10 cellular contexts compared by ENCODE assay signal in genomic region chr11:1568451-1568911, GRCh38. TPM values are rescaled to one million over a fixed set of nuclear protein-coding genes. Genes with fewer than 3 reads are reported as not detected.
A peak's percentile ranks its signal among the peaks of the same experiment; 100 is the strongest.
DNase-seq lines count a peak whose midpoint lies in the region; ATAC-seq lines count a peak whose summit lies in the region.
"Had no signal": no experiment of that assay in that cellular context is flagged by ENCODE, and none has a peak within 500 bp of the region (broad histone marks: within the 10 kb centered on the region; RNA-seq: fewer than 3 reads in every experiment).

No MANE protein-coding gene starts in this region.

- no peak overlapping the region for H2AFZ ChIP-seq in neuronal stem cell (ENCODE audit: low read length)

- peak overlapping the region; percentile 61 for H3K4me3 Mint-ChIP-seq in central memory CD8-positive, alpha-beta T cell

- WGBS in neuronal stem cell (ENCODE audit: extremely low coverage in 2 of 2, insufficient read length in 2 of 2, insufficient replicate concordance in 1 of 2), 2 donors: no CpG with 5 or more reads among the region's 13 CpGs

- H3K18ac ChIP-seq in neuronal stem cell (ENCODE audit: low read length): peak overlapping the region; percentile 85

- H3K79me1 ChIP-seq in neuronal stem cell (ENCODE audit: low read depth, low read length): peaks cover 7% of the 10 kb centered on the region

- ATAC-seq in central memory CD8-positive, alpha-beta T cell (replicated peaks; ENCODE audit: extremely low read depth, poor library complexity, severe bottlenecking): peak; percentile 64
- ATAC-seq in GM19455 (IDR thresholded peaks at IDR 0.05; ENCODE audit: unreplicated experiment): no peak
- ATAC-seq in HG03139 (IDR thresholded peaks at IDR 0.05; ENCODE audit: unreplicated experiment): no peak

- H2AK5ac ChIP-seq in neuronal stem cell (ENCODE audit: low read depth, low read length): peak overlapping the region; percentile 76

- no peaks in the 10 kb centered on the region for H3K9me3 Mint-ChIP-seq in central memory CD8-positive, alpha-beta T cell

- peak overlapping the region; percentile 92 for H3K27ac Mint-ChIP-seq in central memory CD8-positive, alpha-beta T cell (ENCODE audit: low read depth)

- H3K27me3 ChIP-seq in neuronal stem cell (ENCODE audit: control insufficient read depth in 3 of 3, insufficient read depth in 3 of 3, low read depth in 1 of 3, low read length in 3 of 3): peaks cover 10 to 65% (median 22%) of the 10 kb centered on the region in 3 experiments

- H4K91ac ChIP-seq in neuronal stem cell (ENCODE audit: low read depth, low read length, poor library complexity): no peak overlapping the region

- H3K4me3 ChIP-seq in neuronal stem cell (ENCODE audit: low read length in 2 of 2): no peak overlapping the region

- no peak overlapping the region for H3K4ac ChIP-seq in neuronal stem cell (ENCODE audit: low read length)

- no peak overlapping the region for H3K27ac ChIP-seq in neuronal stem cell (replicated peaks; ENCODE audit: low read length)

- H3K9ac ChIP-seq in neuronal stem cell (ENCODE audit: low read depth, low read length, poor library complexity): no peak overlapping the region

- H3K9me3 ChIP-seq in neuronal stem cell (replicated peaks in 1 of 2; ENCODE audit: control insufficient read depth in 2 of 2, insufficient read depth in 1 of 2, low read depth in 1 of 2, low read length in 2 of 2): peaks cover 0 to 3% of the 10 kb centered on the region in 2 donors

- H2BK120ac ChIP-seq in neuronal stem cell (ENCODE audit: low read depth, low read length): no peak overlapping the region

- peak; percentile 6 for DNase-seq in DMS79 treated with DMSO at 0.1 percent for 48 hours (lab: John Stamatoyannopoulos, UW)
- DNase-seq in DMS79 (lab: John Stamatoyannopoulos, UW): no peak
- peak; percentile 39 for DNase-seq in NCI-H128 (lab: John Stamatoyannopoulos, UW; ENCODE audit: unreplicated experiment)
- peak; percentile 56 to 89 for DNase-seq in central memory CD8-positive, alpha-beta T cell (ENCODE audit: low spot score in 2 of 2)
- no peak for DNase-seq in neuronal stem cell (ENCODE audit: low spot score)
- no peak for DNase-seq in NCI-H2029 (lab: John Stamatoyannopoulos, UW)
- DNase-seq: dermis blood vessel endothelial cell, NCI-H1930 had no signal

- H3K4me1 Mint-ChIP-seq in central memory CD8-positive, alpha-beta T cell: peaks cover 34% of the 10 kb centered on the region

- H3K27me3 Mint-ChIP-seq in central memory CD8-positive, alpha-beta T cell: no peaks in the 10 kb centered on the region

- peak overlapping the region; percentile 11 for H2BK5ac ChIP-seq in neuronal stem cell (ENCODE audit: low read length)

- H3K36me3 Mint-ChIP-seq in central memory CD8-positive, alpha-beta T cell (ENCODE audit: insufficient read depth): peaks cover 60% of the 10 kb centered on the region

- H3K14ac ChIP-seq in neuronal stem cell (ENCODE audit: low read length): no peak overlapping the region

- H3K36me3 ChIP-seq in neuronal stem cell (replicated peaks in 1 of 2; ENCODE audit: control insufficient read depth in 2 of 2, insufficient read depth in 2 of 2, low read length in 2 of 2): peaks cover 0 to 2% of the 10 kb centered on the region in 2 donors

- H2BK12ac ChIP-seq in neuronal stem cell (ENCODE audit: low read length): no peak overlapping the region

- H2BK15ac ChIP-seq in neuronal stem cell (ENCODE audit: low read length): no peak overlapping the region

- no peak overlapping the region for H4K8ac ChIP-seq in neuronal stem cell (ENCODE audit: low read depth, low read length)

- H3K23ac ChIP-seq in neuronal stem cell (ENCODE audit: low read depth, low read length, poor library complexity): peak overlapping the region; percentile 0

- H3K4me1 ChIP-seq in neuronal stem cell (ENCODE audit: control insufficient read depth in 2 of 2, insufficient read depth in 1 of 2, low read depth in 1 of 2, low read length in 2 of 2): peaks cover 21 to 28% of the 10 kb centered on the region in 2 donors

- H3K4me2 ChIP-seq in neuronal stem cell (ENCODE audit: insufficient read depth, low read length, poor library complexity, severe bottlenecking): no peak overlapping the region

RNA-seq across cellular contexts. Expression of gene DUSP8, which starts 3.6 kb away (rescaled TPM):
- polyA plus RNA-seq in neuronal stem cell (2013, experiment 1 of 2): 5.8 TPM
- 6.1 TPM for polyA plus RNA-seq in neuronal stem cell (2013, experiment 2 of 2)

RNA-seq across cellular contexts. Expression of gene KRTAP5-1, which starts 16.6 kb away (rescaled TPM):
- not detected for polyA plus RNA-seq in neuronal stem cell (2013, experiment 1 of 2)
- polyA plus RNA-seq in neuronal stem cell (2013, experiment 2 of 2): not detected

RNA-seq across cellular contexts. Expression of gene KRTAP5-2, which starts 29.6 kb away (rescaled TPM):
- not detected for polyA plus RNA-seq in neuronal stem cell (2013, experiment 1 of 2)
- not detected for polyA plus RNA-seq in neuronal stem cell (2013, experiment 2 of 2)

RNA-seq across cellular contexts. Expression of gene KRTAP5-3, which starts 39.8 kb away (rescaled TPM):
- not detected for polyA plus RNA-seq in neuronal stem cell (2013, experiment 1 of 2)
- polyA plus RNA-seq in neuronal stem cell (2013, experiment 2 of 2): not detected

RNA-seq across cellular contexts. Expression of gene KRTAP5-4, which starts 53.5 kb away (rescaled TPM):
- not detected for polyA plus RNA-seq in neuronal stem cell (2013, experiment 1 of 2)
- not detected for polyA plus RNA-seq in neuronal stem cell (2013, experiment 2 of 2)

Comparison
In these comparisons a context has a peak if more than half of its experiments do, and no peak if none do; other contexts are left out.
1. DNase-seq: peak in DMS79 treated with DMSO at 0.1 percent for 48 hours (single experiment), NCI-H128 (single experiment) and central memory CD8-positive, alpha-beta T cell (2 of 2); none in DMS79 (single experiment), neuronal stem cell (single experiment) and NCI-H2029 (single experiment).